Comparison of ENCODE assay signal across 10 cellular contexts in the genomic region with DNA sequence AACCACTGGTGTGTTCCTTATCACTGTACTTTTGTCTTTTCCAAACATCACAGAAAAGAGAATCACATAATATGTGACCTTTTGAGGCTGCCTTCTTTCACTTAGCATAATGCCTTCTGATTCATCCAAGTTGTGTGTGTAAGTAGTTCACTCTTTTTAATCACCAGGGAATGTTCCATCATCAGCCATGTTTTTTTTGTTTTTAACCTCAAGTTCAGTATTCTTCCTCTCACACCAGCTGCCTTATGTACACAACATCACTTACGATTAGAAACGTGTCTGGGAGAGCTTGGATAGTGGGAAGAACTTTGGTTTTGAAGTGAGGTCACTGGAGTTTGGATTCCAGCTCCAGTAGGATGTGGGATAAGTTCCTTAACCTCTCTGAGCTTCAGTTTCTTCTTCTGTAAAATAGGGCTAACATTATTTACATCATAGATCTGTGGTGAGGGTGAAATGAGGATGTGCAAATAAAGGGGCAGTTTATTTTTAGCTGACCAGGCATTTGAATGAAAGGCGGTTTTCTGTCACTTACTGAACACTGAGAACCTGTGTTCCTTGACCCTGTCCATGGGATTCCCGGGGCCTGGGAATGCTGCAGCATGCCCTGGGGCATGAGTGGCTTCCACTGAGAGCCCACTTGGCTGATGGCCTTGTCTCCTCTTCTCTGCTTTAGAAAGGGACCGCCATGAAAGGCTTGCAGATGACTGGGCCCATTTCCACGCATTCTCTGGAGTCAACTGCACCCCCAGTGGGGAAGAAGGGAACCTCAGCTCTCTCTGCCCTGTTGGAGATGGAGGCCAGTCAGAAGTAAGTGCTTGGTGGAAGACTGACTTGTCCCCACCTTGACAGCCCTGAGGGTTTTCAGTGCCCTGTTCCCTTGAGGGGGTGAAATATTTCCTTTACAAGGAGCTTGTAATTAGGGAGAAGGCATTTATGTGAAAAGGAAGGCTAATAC.
DNase-seq lines count a peak whose midpoint lies in the region; ATAC-seq and TF ChIP-seq lines count a peak whose summit lies in the region.
"Had no signal": no experiment of that assay in that cellular context is flagged by ENCODE, and none has a peak within 500 bp of the region (broad histone marks: within the 10 kb centered on the region; RNA-seq: fewer than 3 reads in every experiment).

No MANE protein-coding gene starts in this region.

- no peaks in the 10 kb centered on the region for H3K27me3 ChIP-seq in psoas muscle (ENCODE audit: insufficient read depth in 3 of 3, low read length in 2 of 3)

- H3K4me3 Mint-ChIP-seq in activated B cell treated with CpG ODN at 0.5 μM for 24 hours, result no peak overlapping the region
- H3K4me3 Mint-ChIP-seq: nephron; T-helper 2 cell treated with Interferon-gamma antibody and Interleukin-4, amounts not matched to agents 5 μg/mL and 100 μg/mL, for 36 hours had no signal

- ATAC-seq in activated B cell treated with CpG ODN at 0.5 μM for 24 hours (ENCODE audit: low read depth) (peak; percentile 50), left colon (peak; percentile 44), HG03280 (IDR thresholded peaks at IDR 0.05; ENCODE audit: unreplicated experiment) (no peak), psoas muscle (no peak)

- H3K36me3 ChIP-seq in psoas muscle (ENCODE audit: insufficient read depth in 1 of 2, low read depth in 1 of 2), result peaks cover 2 to 77% of the 10 kb centered on the region in 2 donors

- DNase-seq in Daoy (ENCODE audit: low read depth) (peak; percentile 7), HCEC 1CT (peak; percentile 42), activated B cell treated with CpG ODN at 0.5 μM for 24 hours (no peak), left colon (no peak), epidermal melanocyte (ENCODE audit: insufficient read length, low spot score) (no peak), psoas muscle (no peak)
- DNase-seq in stimulated activated naive CD4-positive, alpha-beta T cell (lab: John Stamatoyannopoulos, UW), result no peak

- no peak overlapping the region for H3K27ac ChIP-seq in psoas muscle

- POLR2A ChIA-PET in activated B cell treated with CpG ODN at 0.5 μM for 24 hours (lab: Charles Lee), result interaction anchor here (0.5 kb wide), 1 partner anchor 54 kb away, joined by 3 read pairs; no protein-coding TSS in a partner anchor

- no peaks in the 10 kb centered on the region for H3K9me3 Mint-ChIP-seq in activated B cell treated with CpG ODN at 0.5 μM for 24 hours
- H3K9me3 Mint-ChIP-seq: nephron; T-helper 2 cell treated with Interferon-gamma antibody and Interleukin-4, amounts not matched to agents 5 μg/mL and 100 μg/mL, for 36 hours had no signal

- H3K36me3 Mint-ChIP-seq in activated B cell treated with CpG ODN at 0.5 μM for 24 hours (ENCODE audit: low read depth), result peaks cover 82% of the 10 kb centered on the region

- no peak overlapping the region for H3K4me3 ChIP-seq in psoas muscle

- no peaks in the 10 kb centered on the region for H3K9me3 ChIP-seq in psoas muscle

- 84 to 92% (median 90%) methylated on average over 6 of the region's 6 CpGs for WGBS in psoas muscle, 3 donors

- H3K4me1 ChIP-seq in psoas muscle, result peaks cover 13% of the 10 kb centered on the region

- CTCF ChIA-PET in activated B cell treated with CpG ODN at 0.5 μM for 24 hours (lab: Charles Lee), result interaction anchor here (0.6 to 1.1 kb wide), 2 partner anchors 15 to 101 kb away, joined by 3 to 4 read pairs; no protein-coding TSS in a partner anchor

- no peak for TF ChIP-seq CTCF in activated B cell treated with CpG ODN at 0.5 μM for 24 hours (IDR thresholded peaks at IDR 0.05)
- no peak for TF ChIP-seq CTCF in psoas muscle (IDR thresholded peaks at IDR 0.05)

- H3K27me3 Mint-ChIP-seq in activated B cell treated with CpG ODN at 0.5 μM for 24 hours, result no peaks in the 10 kb centered on the region

- peak overlapping the region; percentile 25 for H3K27ac Mint-ChIP-seq in activated B cell treated with CpG ODN at 0.5 μM for 24 hours
- H3K27ac Mint-ChIP-seq: nephron; T-helper 2 cell treated with Interferon-gamma antibody and Interleukin-4, amounts not matched to agents 5 μg/mL and 100 μg/mL, for 36 hours had no signal

- intact Hi-C loops in activated B cell treated with CpG ODN at 0.5 μM for 24 hours (cut with micrococcal nuclease) (no loop called here), left colon (cut with DNase I, micrococcal nuclease) (no loop called here), psoas muscle (cut with DNase I) (no loop called here)

- peaks cover 13% of the 10 kb centered on the region for H3K4me1 Mint-ChIP-seq in activated B cell treated with CpG ODN at 0.5 μM for 24 hours
- H3K4me1 Mint-ChIP-seq: nephron had no signal

Comparison
In these comparisons a context has a peak if more than half of its experiments do, and no peak if none do; other contexts are left out.
1. DNase-seq: peak in Daoy (single experiment) and HCEC 1CT (single experiment); none in activated B cell treated with CpG ODN at 0.5 μM for 24 hours (single experiment), left colon (0 of 2), stimulated activated naive CD4-positive, alpha-beta T cell (0 of 6), epidermal melanocyte (single experiment) and psoas muscle (0 of 2).
2. ATAC-seq: peak in activated B cell treated with CpG ODN at 0.5 μM for 24 hours (single experiment) and left colon (single experiment); none in HG03280 (single experiment) and psoas muscle (0 of 4).